In genomic region chr18:34730774-34731173, GRCh38 we compare ENCODE assay signal across 28 cellular contexts. TPM values are rescaled to one million over a fixed set of nuclear protein-coding genes. Genes with fewer than 3 reads are reported as not detected.
DNase-seq lines count a peak whose midpoint lies in the region; ATAC-seq, FAIRE-seq and TF ChIP-seq lines count a peak whose summit lies in the region.
"Had no signal": no experiment of that assay in that cellular context is flagged by ENCODE, and none has a peak within 500 bp of the region (broad histone marks: within the 10 kb centered on the region; RNA-seq: fewer than 3 reads in every experiment).

No MANE protein-coding gene starts in this region.

- no peak for FAIRE-seq in astrocyte (lab: Jason Lieb, UNC)
- FAIRE-seq: HepG2 had no signal

- no peaks in the 10 kb centered on the region for H3K4me1 ChIP-seq in astrocyte (ENCODE audit: insufficient read depth, low read length)
- peaks cover 13% of the 10 kb centered on the region for H3K4me1 ChIP-seq in mesendoderm (ENCODE audit: control insufficient read depth, low read depth, low read length)
- no peaks in the 10 kb centered on the region for H3K4me1 ChIP-seq in upper lobe of left lung
- peaks cover 6% of the 10 kb centered on the region for H3K4me1 ChIP-seq in neural progenitor cell
- H3K4me1 ChIP-seq in CD8-positive, alpha-beta T cell (ENCODE audit: insufficient read depth, low read length): no peaks in the 10 kb centered on the region
- H3K4me1 ChIP-seq: breast epithelium, parathyroid adenoma had no signal

- TF ChIP-seq POLR2A in upper lobe of left lung (IDR thresholded peaks at IDR 0.05): no peak

- CTCF ChIA-PET in CD8-positive, alpha-beta T cell (lab: Charles Lee): interaction anchor here (1.1 to 1.7 kb wide), 2 partner anchors 7 to 59 kb away, joined by 3 to 4 read pairs; no protein-coding TSS in a partner anchor

- H3K4me3 Mint-ChIP-seq in astrocyte (ENCODE audit: unreplicated experiment) (no peak overlapping the region), neural progenitor cell (no peak overlapping the region)
- H3K4me3 Mint-ChIP-seq in CD8-positive, alpha-beta T cell: no peak overlapping the region
- H3K4me3 Mint-ChIP-seq: activated CD8-positive, alpha-beta T cell treated with anti-CD3 and anti-CD28 coated beads for 36 hours; naive thymus-derived CD8-positive, alpha-beta T cell; stimulated activated naive CD8-positive, alpha-beta T cell treated with anti-CD3 and anti-CD28 coated beads, Interleukin-15, amount 100 ng/mL, for 72 hours; T-helper 1 cell treated with Interleukin-12 subunit alpha and Interleukin-12 subunit beta and Interleukin-4 antibody, amounts not matched to agents 30 μg/mL and 1 μg/mL, for 36 hours; type B pancreatic cell had no signal

- H2BK5ac ChIP-seq in mesendoderm (ENCODE audit: low read length): peak overlapping the region; percentile 6

- H3K9me3 ChIP-seq in astrocyte (ENCODE audit: insufficient read depth, low read depth, low read length): no peaks in the 10 kb centered on the region
- H3K9me3 ChIP-seq in upper lobe of left lung: no peaks in the 10 kb centered on the region
- H3K9me3 ChIP-seq in neural progenitor cell (ENCODE audit: low read depth): no peaks in the 10 kb centered on the region
- H3K9me3 ChIP-seq in CD8-positive, alpha-beta T cell (ENCODE audit: low read length): no peaks in the 10 kb centered on the region
- H3K9me3 ChIP-seq: breast epithelium had no signal

- H3K27me3 ChIP-seq in astrocyte (ENCODE audit: insufficient read depth, low read length): no peaks in the 10 kb centered on the region
- no peaks in the 10 kb centered on the region for H3K27me3 ChIP-seq in mesendoderm (ENCODE audit: insufficient read depth, low read length, poor library complexity)
- H3K27me3 ChIP-seq in upper lobe of left lung: no peaks in the 10 kb centered on the region
- H3K27me3 ChIP-seq in neural progenitor cell: no peaks in the 10 kb centered on the region
- H3K27me3 ChIP-seq in CD8-positive, alpha-beta T cell (ENCODE audit: insufficient read depth, low read length): no peaks in the 10 kb centered on the region
- H3K27me3 ChIP-seq: BLaER1 treated with 17β-estradiol and CSF1 and Interleukin-3, amounts not matched to agents 10 nM and 100 nM; breast epithelium had no signal

- no peak overlapping the region for H3K4ac ChIP-seq in mesendoderm (ENCODE audit: low read depth, low read length)

- no peak overlapping the region for H4K5ac ChIP-seq in mesendoderm (ENCODE audit: low read length)

- H3K4me3 ChIP-seq in astrocyte (ENCODE audit: insufficient read depth, low read depth, low read length) (no peak overlapping the region), mesendoderm (ENCODE audit: low read length) (no peak overlapping the region), upper lobe of left lung (no peak overlapping the region), neural progenitor cell (no peak overlapping the region)
- H3K4me3 ChIP-seq in CD8-positive, alpha-beta T cell (ENCODE audit: low read depth, low read length): no peak overlapping the region
- H3K4me3 ChIP-seq: BLaER1 treated with 17β-estradiol and CSF1 and Interleukin-3, amounts not matched to agents 10 nM and 100 nM; breast epithelium; SK-N-MC had no signal

- H4K20me1 ChIP-seq in astrocyte (ENCODE audit: insufficient read depth, low read length) (no peaks in the 10 kb centered on the region), neural progenitor cell (ENCODE audit: low read depth) (no peaks in the 10 kb centered on the region)

- H3K4me1 Mint-ChIP-seq in astrocyte (ENCODE audit: low read depth, unreplicated experiment): peaks cover 5% of the 10 kb centered on the region
- H3K4me1 Mint-ChIP-seq in neural progenitor cell: no peaks in the 10 kb centered on the region
- H3K4me1 Mint-ChIP-seq in CD8-positive, alpha-beta T cell (ENCODE audit: low read depth): peaks cover 2% of the 10 kb centered on the region
- H3K4me1 Mint-ChIP-seq: stimulated activated naive CD8-positive, alpha-beta T cell treated with anti-CD3 and anti-CD28 coated beads, Interleukin-15, amount 100 ng/mL, for 72 hours had no signal

- H3K79me2 ChIP-seq in astrocyte (ENCODE audit: insufficient read depth, low read length): no peaks in the 10 kb centered on the region
- H3K79me2 ChIP-seq in mesendoderm (ENCODE audit: control insufficient read depth, insufficient read depth, low read length): no peaks in the 10 kb centered on the region
- H3K79me2 ChIP-seq in neural progenitor cell (ENCODE audit: low read depth): no peaks in the 10 kb centered on the region
- H3K79me2 ChIP-seq: parathyroid adenoma had no signal

- H3K36me3 Mint-ChIP-seq in astrocyte (ENCODE audit: low read depth, unreplicated experiment): peaks cover 3% of the 10 kb centered on the region
- H3K36me3 Mint-ChIP-seq in neural progenitor cell: peaks cover 15% of the 10 kb centered on the region
- no peaks in the 10 kb centered on the region for H3K36me3 Mint-ChIP-seq in CD8-positive, alpha-beta T cell
- H3K36me3 Mint-ChIP-seq: naive thymus-derived CD8-positive, alpha-beta T cell had no signal

- H3K18ac ChIP-seq in mesendoderm (ENCODE audit: low read length): peak overlapping the region; percentile 54

- TF ChIP-seq EP300 in upper lobe of left lung (IDR thresholded peaks at IDR 0.05): no peak

- no peak overlapping the region for H2AFZ ChIP-seq in astrocyte (ENCODE audit: low read depth, low read length)
- no peak overlapping the region for H2AFZ ChIP-seq in neural progenitor cell (replicated peaks)
- H2AFZ ChIP-seq: parathyroid adenoma had no signal

- H3K23ac ChIP-seq in mesendoderm (ENCODE audit: low read length): no peak overlapping the region

- TF ChIP-seq CTCF in astrocyte (IDR thresholded peaks at IDR 0.05; ENCODE audit: insufficient read depth, low read depth, low read length): no peak
- TF ChIP-seq CTCF in upper lobe of left lung (IDR thresholded peaks at IDR 0.05): no peak
- no peak for TF ChIP-seq CTCF in neural progenitor cell (IDR thresholded peaks at IDR 0.05)
- no peak for TF ChIP-seq CTCF in CD8-positive, alpha-beta T cell (IDR thresholded peaks at IDR 0.05)

- POLR2A ChIA-PET in CD8-positive, alpha-beta T cell (lab: Charles Lee): no interaction called here

- H3K27me3 Mint-ChIP-seq in astrocyte (ENCODE audit: low read depth, unreplicated experiment) (no peaks in the 10 kb centered on the region), neural progenitor cell (ENCODE audit: insufficient read depth, low read depth) (peaks cover 2% of the 10 kb centered on the region)
- H3K27me3 Mint-ChIP-seq in CD8-positive, alpha-beta T cell (ENCODE audit: low read depth): peaks cover 5% of the 10 kb centered on the region
- H3K27me3 Mint-ChIP-seq: type B pancreatic cell had no signal

- H3K27ac ChIP-seq in astrocyte (ENCODE audit: low read depth, low read length) (no peak overlapping the region), mesendoderm (ENCODE audit: low read depth, low read length) (no peak overlapping the region), upper lobe of left lung (peak overlapping the region in 3 of 4 donors; percentile 8 to 49 (median 11)), neural progenitor cell (no peak overlapping the region)
- no peak overlapping the region for H3K27ac ChIP-seq in CD8-positive, alpha-beta T cell (ENCODE audit: low read depth, low read length)
- H3K27ac ChIP-seq: BLaER1 treated with 17β-estradiol and CSF1 and Interleukin-3, amounts not matched to agents 10 nM and 100 nM; breast epithelium; HL-60; parathyroid adenoma; SK-N-MC had no signal

- H3K36me3 ChIP-seq in astrocyte (ENCODE audit: insufficient read depth, low read length): no peaks in the 10 kb centered on the region
- no peaks in the 10 kb centered on the region for H3K36me3 ChIP-seq in mesendoderm (ENCODE audit: control insufficient read depth, insufficient read depth, low read length)
- H3K36me3 ChIP-seq in upper lobe of left lung: no peaks in the 10 kb centered on the region
- H3K36me3 ChIP-seq in neural progenitor cell: no peaks in the 10 kb centered on the region
- H3K36me3 ChIP-seq in CD8-positive, alpha-beta T cell (ENCODE audit: insufficient read depth, low read length): no peaks in the 10 kb centered on the region
- H3K36me3 ChIP-seq: breast epithelium had no signal

- H2AK5ac ChIP-seq in mesendoderm (ENCODE audit: low read length): peak overlapping the region; percentile 76

- H3F3A ChIP-seq in neural progenitor cell (ENCODE audit: low read depth): no peaks in the 10 kb centered on the region

- H2BK15ac ChIP-seq in mesendoderm (replicated peaks; ENCODE audit: low read depth): peak overlapping the region; percentile 25

- intact Hi-C loops in Right ventricle myocardium superior (cut with DNase I): no loop called here
- intact Hi-C loops in CD8-positive, alpha-beta T cell (cut with DNase I, micrococcal nuclease): no loop called here

- no peak overlapping the region for H3K9ac ChIP-seq in astrocyte (ENCODE audit: low read length)
- H3K9ac ChIP-seq in mesendoderm (ENCODE audit: low read length): no peak overlapping the region
- no peak overlapping the region for H3K9ac ChIP-seq in neural progenitor cell
- H3K9ac ChIP-seq: BLaER1 treated with 17β-estradiol and CSF1 and Interleukin-3, amounts not matched to agents 10 nM and 100 nM; parathyroid adenoma had no signal

- H3K56ac ChIP-seq in mesendoderm (ENCODE audit: low read length): no peak overlapping the region

- DNase-seq in astrocyte (ENCODE audit: low read depth) (peak; percentile 61), Right ventricle myocardium superior (no peak), mesendoderm (no peak), upper lobe of left lung (no peak), neural progenitor cell (ENCODE audit: low spot score) (no peak), SHP77 treated with DMSO at 0.1 percent for 48 hours (lab: John Stamatoyannopoulos, UW) (no peak)
- no peak for DNase-seq in CD8-positive, alpha-beta T cell
- DNase-seq: ACHN; activated CD4-positive, CD25-positive, alpha-beta regulatory T cell treated with anti-CD3 and anti-CD28 coated beads, Interleukin-2, amount 50 U/mL, for 72 hours; activated CD8-positive, alpha-beta T cell treated with anti-CD3 and anti-CD28 coated beads for 36 hours; activated effector memory CD4-positive, alpha-beta T cell treated with anti-CD3 and anti-CD28 coated beads, Interleukin-2, amount 50 U/mL, for 16 hours; activated T-cell treated with anti-CD3 and anti-CD28 coated beads for 4 hours; DMS79 treated with DMSO at 0.1 percent for 48 hours; glutamatergic neuron; naive thymus-derived CD8-positive, alpha-beta T cell; NCI-H1048; NCI-H1694 treated with DMSO at 0.1 percent for 48 hours; NCI-H2171 treated with DMSO at 0.1 percent for 48 hours; NCI-H524 treated with DMSO at 0.1 percent for 48 hours; stimulated activated naive CD8-positive, alpha-beta T cell treated with anti-CD3 and anti-CD28 coated beads, Interleukin-15, amount 100 ng/mL, for 72 hours had no signal

- peak; percentile 83 for ATAC-seq in Right ventricle myocardium superior (ENCODE audit: poor library complexity)
- ATAC-seq in upper lobe of left lung (ENCODE audit: low FRiP score in 2 of 2): no peak
- ATAC-seq in CD8-positive, alpha-beta T cell: no peak
- ATAC-seq: activated CD8-positive, alpha-beta T cell treated with anti-CD3 and anti-CD28 coated beads for 36 hours; HepG2; naive thymus-derived CD8-positive, alpha-beta T cell; stimulated activated naive CD8-positive, alpha-beta T cell treated with anti-CD3 and anti-CD28 coated beads, Interleukin-15, amount 100 ng/mL, for 72 hours had no signal

- H3K4me2 ChIP-seq in astrocyte (ENCODE audit: low read length) (no peak overlapping the region), mesendoderm (ENCODE audit: low read length) (no peak overlapping the region), neural progenitor cell (no peak overlapping the region)

- H3K79me1 ChIP-seq in mesendoderm (ENCODE audit: low read length): no peaks in the 10 kb centered on the region

- H3K27ac Mint-ChIP-seq in astrocyte (ENCODE audit: unreplicated experiment): no peak overlapping the region
- H3K27ac Mint-ChIP-seq in neural progenitor cell: no peak overlapping the region
- no peak overlapping the region for H3K27ac Mint-ChIP-seq in CD8-positive, alpha-beta T cell
- H3K27ac Mint-ChIP-seq: activated CD8-positive, alpha-beta T cell treated with anti-CD3 and anti-CD28 coated beads for 36 hours; naive thymus-derived CD8-positive, alpha-beta T cell; stimulated activated naive CD8-positive, alpha-beta T cell treated with anti-CD3 and anti-CD28 coated beads, Interleukin-15, amount 100 ng/mL, for 72 hours; T-helper 1 cell treated with Interleukin-12 subunit alpha and Interleukin-12 subunit beta and Interleukin-4 antibody, amounts not matched to agents 30 μg/mL and 1 μg/mL, for 36 hours; type B pancreatic cell had no signal

- H2BK120ac ChIP-seq in mesendoderm (ENCODE audit: low read depth, low read length): no peak overlapping the region

- no peak overlapping the region for H4K8ac ChIP-seq in mesendoderm (ENCODE audit: low read depth, low read length)

- H3K9me3 Mint-ChIP-seq in astrocyte (ENCODE audit: unreplicated experiment) (peaks cover 5% of the 10 kb centered on the region), neural progenitor cell (peaks cover 11% of the 10 kb centered on the region)
- H3K9me3 Mint-ChIP-seq in CD8-positive, alpha-beta T cell: no peaks in the 10 kb centered on the region
- H3K9me3 Mint-ChIP-seq: activated CD8-positive, alpha-beta T cell treated with anti-CD3 and anti-CD28 coated beads for 36 hours; naive thymus-derived CD8-positive, alpha-beta T cell; stimulated activated naive CD8-positive, alpha-beta T cell treated with anti-CD3 and anti-CD28 coated beads, Interleukin-15, amount 100 ng/mL, for 72 hours; T-helper 1 cell treated with Interleukin-12 subunit alpha and Interleukin-12 subunit beta and Interleukin-4 antibody, amounts not matched to agents 30 μg/mL and 1 μg/mL, for 36 hours; type B pancreatic cell had no signal

RNA-seq across cellular contexts. Expression of gene DTNA, which starts 20.7 kb away (rescaled TPM):
- total RNA-seq in astrocyte (32.9 and 41.1 TPM in 2 replicates), Right ventricle myocardium superior (153 TPM), upper lobe of left lung (10 to 100 TPM in 5 of 6 donors, 1 to 10 TPM in 1; 7.2 to 25.1 (median 16.7) TPM), neural progenitor cell (ENCODE audit: low replicate concordance) (10.0 and 15.0 TPM in 2 replicates)
- 38.8 TPM for polyA plus RNA-seq in mesendoderm (2013, experiment 1 of 2)
- 38.8 TPM for polyA plus RNA-seq in mesendoderm (2013, experiment 2 of 2)
- total RNA-seq in CD8-positive, alpha-beta T cell: not detected
- total RNA-seq: naive thymus-derived CD8-positive, alpha-beta T cell had no signal
- polyA plus RNA-seq: naive thymus-derived CD8-positive, alpha-beta T cell had no signal

Comparison
In these comparisons a context has a peak if more than half of its experiments do, and no peak if none do; other contexts are left out.
1. H3K27ac ChIP-seq: peak in upper lobe of left lung (3 of 4); none in astrocyte (single experiment), mesendoderm (single experiment), neural progenitor cell (single experiment) and CD8-positive, alpha-beta T cell (single experiment).
2. RNA of gene DTNA, which starts 20.7 kb away (total RNA-seq): 153 TPM in Right ventricle myocardium superior (single experiment), 32.9 to 41.1 TPM in astrocyte, 7.2 to 25.1 TPM in upper lobe of left lung and 10.0 to 15.0 TPM in neural progenitor cell; not detected in CD8-positive, alpha-beta T cell; every median in the first group is over 4 times any median in the second.